In the genomic region with DNA sequence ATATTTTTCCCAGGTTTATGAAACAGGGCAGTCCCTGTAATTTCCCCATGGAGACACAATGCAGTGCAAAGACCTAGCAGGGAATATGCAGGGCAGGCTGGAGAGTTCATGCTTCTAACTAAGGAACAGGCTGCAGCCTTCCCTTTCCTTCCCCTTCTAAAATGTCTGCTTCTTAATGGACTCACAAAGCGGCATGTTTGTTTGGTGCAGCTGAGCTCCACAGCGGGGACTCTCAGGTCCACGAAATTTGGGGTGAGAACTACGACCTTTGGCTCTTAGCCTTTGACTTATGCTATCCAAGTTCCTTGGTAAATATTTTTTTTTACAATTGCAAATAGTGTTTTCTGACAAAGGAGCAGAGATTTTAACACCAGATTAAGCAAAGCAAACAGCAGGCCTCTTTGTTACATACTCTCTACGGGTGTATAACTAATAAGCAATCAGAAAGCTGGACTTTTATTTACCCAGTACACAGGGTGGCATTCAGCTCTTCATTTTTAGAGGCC, we compare ENCODE assay signal across 13 cellular contexts.
A peak's percentile ranks its signal among the peaks of the same experiment; 100 is the strongest.
DNase-seq lines count a peak whose midpoint lies in the region; ATAC-seq and TF ChIP-seq lines count a peak whose summit lies in the region.
"Had no signal": no experiment of that assay in that cellular context is flagged by ENCODE, and none has a peak within 500 bp of the region (broad histone marks: within the 10 kb centered on the region; RNA-seq: fewer than 3 reads in every experiment).

No MANE protein-coding gene starts in this region.

- no peak overlapping the region for H2AFZ ChIP-seq in smooth muscle cell (ENCODE audit: low read depth)

- TF ChIP-seq CTCF in Caco-2 (IDR thresholded peaks at IDR 0.05; ENCODE audit: insufficient read depth in 1 of 2, low read depth in 1 of 2, low read length in 1 of 2, severe bottlenecking in 1 of 2, unreplicated experiment in 1 of 2): no peak
- no peak for TF ChIP-seq CTCF in Panc1 (IDR thresholded peaks at IDR 0.05)
- TF ChIP-seq CTCF in foreskin keratinocyte (conservative IDR thresholded peaks at IDR 0.05): no peak
- no peak for TF ChIP-seq CTCF in smooth muscle cell (IDR thresholded peaks at IDR 0.05; ENCODE audit: borderline replicate concordance, insufficient read depth, poor library complexity, severe bottlenecking)

- CTCF ChIA-PET in Caco-2 (lab: Charles Lee): interaction anchor here (0.6 to 1.0 kb wide), 3 partner anchors 52 to 160 kb away, joined by 3 to 7 read pairs (median 3); no protein-coding TSS in a partner anchor
- CTCF ChIA-PET in Panc1 (lab: Charles Lee): no interaction called here

- no peak overlapping the region for H3K4me3 ChIP-seq in Caco-2 (ENCODE audit: low read depth, low read length)
- no peak overlapping the region for H3K4me3 ChIP-seq in Panc1 (ENCODE audit: low read depth in 2 of 2, low read length in 2 of 2)
- H3K4me3 ChIP-seq in smooth muscle cell: no peak overlapping the region
- H3K4me3 ChIP-seq: cardiac muscle cell, K562 had no signal

- H3F3A ChIP-seq in smooth muscle cell (ENCODE audit: low read depth): peaks cover 14% of the 10 kb centered on the region

- peak overlapping the region; percentile 30 for H3K4me2 ChIP-seq in smooth muscle cell

- ATAC-seq in Panc1 (peak; percentile 68), foreskin keratinocyte (no peak), left ventricle myocardium superior (no peak)
- ATAC-seq: K562 had no signal

- no peak overlapping the region for H3K9ac ChIP-seq in smooth muscle cell (ENCODE audit: low read depth)

- H3K9me3 Mint-ChIP-seq in Caco-2 (ENCODE audit: unreplicated experiment): peaks cover 4% of the 10 kb centered on the region
- H3K9me3 Mint-ChIP-seq: activated naive CD4-positive, alpha-beta T cell treated with anti-CD3 and anti-CD28 coated beads, Interleukin-2, amount 50 U/mL, for 24 hours had no signal

- H3K9me3 ChIP-seq in Caco-2 (no peaks in the 10 kb centered on the region), Panc1 (ENCODE audit: control insufficient read depth, insufficient read depth, low read depth, low read length) (no peaks in the 10 kb centered on the region), smooth muscle cell (replicated peaks; ENCODE audit: low read depth) (no peaks in the 10 kb centered on the region)

- H4K20me1 ChIP-seq in smooth muscle cell (ENCODE audit: low read depth): no peaks in the 10 kb centered on the region

- intact Hi-C loops in Caco-2 (cut with micrococcal nuclease; ENCODE audit: unreplicated experiment) (loop anchor here (2.0 to 5.0 kb wide), 2 partner anchors 67 to 220 kb away; no protein-coding TSS in a partner anchor), Panc1 (cut with micrococcal nuclease; ENCODE audit: unreplicated experiment) (no loop called here), left ventricle myocardium superior (cut with micrococcal nuclease) (no loop called here)

- peak overlapping the region; percentile 72 for H3K27ac Mint-ChIP-seq in Caco-2 (ENCODE audit: unreplicated experiment)
- H3K27ac Mint-ChIP-seq: activated naive CD4-positive, alpha-beta T cell treated with anti-CD3 and anti-CD28 coated beads, Interleukin-2, amount 50 U/mL, for 24 hours had no signal

- peak; percentile 64 to 77 for DNase-seq in Caco-2
- no peak for DNase-seq in Panc1 (ENCODE audit: low read depth, low spot score)
- no peak for DNase-seq in foreskin keratinocyte
- no peak for DNase-seq in smooth muscle cell (lab: John Stamatoyannopoulos, UW; ENCODE audit: unreplicated experiment)
- no peak for DNase-seq in GM03348 (ENCODE audit: low spot score)
- DNase-seq in NOMO-1 treated with DMSO at 0.1 percent for 48 hours (lab: John Stamatoyannopoulos, UW; ENCODE audit: unreplicated experiment): no peak
- no peak for DNase-seq in DMS79 (lab: John Stamatoyannopoulos, UW)
- DNase-seq in left ventricle myocardium superior: no peak
- DNase-seq: AML-193, DND-41 had no signal

- peaks cover 62% of the 10 kb centered on the region for H3K4me1 Mint-ChIP-seq in Caco-2 (ENCODE audit: low read depth, unreplicated experiment)

- H3K36me3 ChIP-seq in Caco-2 (ENCODE audit: control insufficient read depth, insufficient read depth, low read length) (no peaks in the 10 kb centered on the region), Panc1 (ENCODE audit: control insufficient read depth, insufficient read depth, low read length) (no peaks in the 10 kb centered on the region), smooth muscle cell (ENCODE audit: low read depth) (no peaks in the 10 kb centered on the region)
- H3K36me3 ChIP-seq: cardiac muscle cell had no signal

- H3K79me2 ChIP-seq in smooth muscle cell (ENCODE audit: low read depth): no peaks in the 10 kb centered on the region

- POLR2A ChIA-PET in Caco-2 (lab: Charles Lee) (interaction anchor here (0.6 to 1.2 kb wide), 3 partner anchors 10 to 319 kb away, joined by 3 read pairs; no protein-coding TSS in a partner anchor), Panc1 (lab: Charles Lee) (interaction anchor here (0.6 kb wide), 1 partner anchor 319 kb away, joined by 4 read pairs; no protein-coding TSS in a partner anchor)

- H3K27me3 ChIP-seq in Caco-2 (replicated peaks; ENCODE audit: control insufficient read depth, insufficient read depth, low read length) (no peaks in the 10 kb centered on the region), Panc1 (ENCODE audit: control insufficient read depth, insufficient read depth, low read length) (no peaks in the 10 kb centered on the region), foreskin keratinocyte (no peaks in the 10 kb centered on the region), smooth muscle cell (ENCODE audit: low read depth) (no peaks in the 10 kb centered on the region)
- H3K27me3 ChIP-seq: cardiac muscle cell had no signal

- BruUV-seq in Caco-2 (replicated peaks; lab: Mats Ljungman, UMichigan): no TSS peak
- BruUV-seq in Panc1 (replicated peaks; lab: Mats Ljungman, UMichigan): no TSS peak

- in situ Hi-C loops in Panc1 (cut with HindIII; ENCODE audit: low pct_unique_long_range_greater_than_20kb, low sequenced_read_pairs): no loop called here

- peak overlapping the region; percentile 47 for H3K4me3 Mint-ChIP-seq in Caco-2 (ENCODE audit: unreplicated experiment)
- H3K4me3 Mint-ChIP-seq: activated naive CD4-positive, alpha-beta T cell treated with anti-CD3 and anti-CD28 coated beads, Interleukin-2, amount 50 U/mL, for 24 hours had no signal

- peak overlapping the region; percentile 68; the same call in 1 of the 2 replicates for H3K27ac ChIP-seq in Panc1 (ENCODE audit: low read length)
- H3K27ac ChIP-seq in foreskin keratinocyte: peak overlapping the region; percentile 29
- peak overlapping the region; percentile 65 for H3K27ac ChIP-seq in smooth muscle cell (ENCODE audit: low read depth)
- H3K27ac ChIP-seq: cardiac muscle cell had no signal

- H3K36me3 Mint-ChIP-seq in Caco-2 (ENCODE audit: insufficient read depth, unreplicated experiment): peaks cover 8% of the 10 kb centered on the region

- 88% methylated on average over 5 of the region's 5 CpGs for WGBS in smooth muscle cell (ENCODE audit: low lambda C conversion rate)

- H3K4me1 ChIP-seq in Caco-2 (peaks cover 65% of the 10 kb centered on the region), Panc1 (ENCODE audit: control insufficient read depth, insufficient read depth, low read length) (peaks cover 11% of the 10 kb centered on the region), foreskin keratinocyte (peaks cover 48% of the 10 kb centered on the region), smooth muscle cell (ENCODE audit: low read depth) (peaks cover 55% of the 10 kb centered on the region)

- no peaks in the 10 kb centered on the region for H3K27me3 Mint-ChIP-seq in Caco-2 (ENCODE audit: insufficient read depth, unreplicated experiment)
- H3K27me3 Mint-ChIP-seq: activated naive CD4-positive, alpha-beta T cell treated with anti-CD3 and anti-CD28 coated beads, Interleukin-2, amount 50 U/mL, for 24 hours had no signal

Comparison
In these comparisons a context has a peak if more than half of its experiments do, and no peak if none do; other contexts are left out.
1. DNase-seq: peak in Caco-2 (2 of 2); none in Panc1 (single experiment), foreskin keratinocyte (0 of 2), smooth muscle cell (single experiment), GM03348 (single experiment), NOMO-1 treated with DMSO at 0.1 percent for 48 hours (single experiment), DMS79 (single experiment) and left ventricle myocardium superior (single experiment).
2. Peak in every context shown above with its lines, with median percentiles within 50 percentile points of each other: H3K27ac ChIP-seq.